In genomic region chr3:135226057-135226456, GRCh38 we compare ENCODE assay signal across 11 cellular contexts.
DNase-seq lines count a peak whose midpoint lies in the region; ATAC-seq and TF ChIP-seq lines count a peak whose summit lies in the region.
"Had no signal": no experiment of that assay in that cellular context is flagged by ENCODE, and none has a peak within 500 bp of the region (broad histone marks: within the 10 kb centered on the region; RNA-seq: fewer than 3 reads in every experiment).

No MANE protein-coding gene starts in this region.

- no peaks in the 10 kb centered on the region for H3K27me3 ChIP-seq in effector memory CD4-positive, alpha-beta T cell (replicated peaks; ENCODE audit: control insufficient read depth, insufficient read depth, low read length, poor library complexity, severe bottlenecking)
- H3K27me3 ChIP-seq in osteoblast (ENCODE audit: insufficient read depth, low read length) = no peaks in the 10 kb centered on the region

- peak; percentile 51 for ATAC-seq in GM18861 (IDR thresholded peaks at IDR 0.05; ENCODE audit: unreplicated experiment)
- peak; percentile 55 for ATAC-seq in GM21786 (IDR thresholded peaks at IDR 0.05; ENCODE audit: unreplicated experiment)
- peak; percentile 24 for ATAC-seq in memory B cell (ENCODE audit: low read depth)
- ATAC-seq: HepG2, left lobe of liver had no signal

- no peaks in the 10 kb centered on the region for H3K36me3 Mint-ChIP-seq in memory B cell

- no peak overlapping the region for H3K27ac Mint-ChIP-seq in memory B cell

- H3K79me2 ChIP-seq in osteoblast (ENCODE audit: insufficient read depth, low read length) = no peaks in the 10 kb centered on the region

- no peak overlapping the region for H3K27ac ChIP-seq in effector memory CD4-positive, alpha-beta T cell (ENCODE audit: insufficient read depth, low read length, poor library complexity, severe bottlenecking)
- H3K27ac ChIP-seq in osteoblast (ENCODE audit: low read depth, low read length) = no peak overlapping the region

- H3K27me3 Mint-ChIP-seq in memory B cell = peaks cover 2% of the 10 kb centered on the region

- H4K20me1 ChIP-seq in osteoblast (ENCODE audit: insufficient read depth, low read length) = no peaks in the 10 kb centered on the region

- H3K9me3 Mint-ChIP-seq in memory B cell = no peaks in the 10 kb centered on the region

- H3K4me1 ChIP-seq in effector memory CD4-positive, alpha-beta T cell (ENCODE audit: control insufficient read depth, insufficient read depth, low read length, poor library complexity, severe bottlenecking) = no peaks in the 10 kb centered on the region
- no peaks in the 10 kb centered on the region for H3K4me1 ChIP-seq in osteoblast (ENCODE audit: insufficient read depth, low read length)

- no peak overlapping the region for H3K4me2 ChIP-seq in osteoblast (ENCODE audit: insufficient read depth, low read length)

- no peaks in the 10 kb centered on the region for H3K36me3 ChIP-seq in effector memory CD4-positive, alpha-beta T cell (ENCODE audit: control insufficient read depth, insufficient read depth, low read length)
- H3K36me3 ChIP-seq in osteoblast (ENCODE audit: insufficient read depth, low read length) = no peaks in the 10 kb centered on the region

- no peak for TF ChIP-seq CTCF in osteoblast (IDR thresholded peaks at IDR 0.05; ENCODE audit: extremely low read depth, low read depth, low read length)

- H3K4me3 Mint-ChIP-seq in memory B cell = no peak overlapping the region

- peak overlapping the region; percentile 17 for H3K4me3 ChIP-seq in Jurkat, Clone E6-1 (ENCODE audit: low read length)
- H3K4me3 ChIP-seq in effector memory CD4-positive, alpha-beta T cell (ENCODE audit: insufficient read depth, low read depth, low read length, poor library complexity, severe bottlenecking) = no peak overlapping the region
- no peak overlapping the region for H3K4me3 ChIP-seq in osteoblast (ENCODE audit: insufficient read depth, low read length)

- H3K4me1 Mint-ChIP-seq in memory B cell = no peaks in the 10 kb centered on the region

- no peaks in the 10 kb centered on the region for H3K9me3 ChIP-seq in effector memory CD4-positive, alpha-beta T cell (ENCODE audit: control insufficient read depth, low read length)
- no peaks in the 10 kb centered on the region for H3K9me3 ChIP-seq in osteoblast (ENCODE audit: low read depth, low read length)

- H2AFZ ChIP-seq in osteoblast (ENCODE audit: low read length) = no peak overlapping the region

- DNase-seq in Jurkat, Clone E6-1 (ENCODE audit: low read depth, low spot score) = peak; percentile 90
- no peak for DNase-seq in memory B cell (ENCODE audit: low spot score in 2 of 2)
- DNase-seq in D341Med (ENCODE audit: low spot score) = no peak
- DNase-seq in effector memory CD4-positive, alpha-beta T cell = no peak
- DNase-seq in osteoblast (ENCODE audit: insufficient read length, low spot score, missing footprints) = no peak
- DNase-seq in NCI-H345 (lab: John Stamatoyannopoulos, UW) = no peak
- DNase-seq: T-helper 9 cell had no signal
